Comparison of ENCODE assay signal across 14 cellular contexts in the genomic region with DNA sequence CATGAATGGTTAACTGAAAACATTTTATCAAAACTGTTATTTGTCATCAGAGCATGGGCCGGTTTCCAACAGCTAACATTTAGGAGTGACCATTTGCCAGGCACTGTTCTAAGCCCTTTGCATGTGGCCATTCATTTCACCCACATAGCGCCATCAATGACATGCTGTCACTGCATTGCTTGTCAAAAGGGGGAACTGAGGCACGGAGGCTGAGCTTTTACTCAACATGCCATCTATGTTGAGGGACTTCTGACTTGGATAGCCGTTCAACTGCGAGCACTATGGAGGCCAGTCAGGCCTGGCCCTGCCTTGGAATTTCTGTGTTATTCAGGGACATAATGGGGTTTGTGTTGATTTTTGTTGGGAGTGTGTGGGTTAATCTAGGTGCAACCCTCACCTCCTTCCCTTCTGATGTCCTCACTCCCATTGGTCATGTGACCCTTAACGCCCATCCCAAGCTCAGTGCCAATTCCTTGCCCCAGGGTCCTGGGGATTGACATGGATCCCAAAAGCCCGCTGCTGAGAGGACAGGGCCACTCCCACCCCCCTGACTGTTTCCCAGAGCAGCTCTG. TPM values are rescaled to one million over a fixed set of nuclear protein-coding genes. Genes with fewer than 3 reads are reported as not detected.
A peak's percentile ranks its signal among the peaks of the same experiment; 100 is the strongest.
DNase-seq lines count a peak whose midpoint lies in the region; ATAC-seq and TF ChIP-seq lines count a peak whose summit lies in the region.
"Had no signal": no experiment of that assay in that cellular context is flagged by ENCODE, and none has a peak within 500 bp of the region (broad histone marks: within the 10 kb centered on the region; RNA-seq: fewer than 3 reads in every experiment).

No MANE protein-coding gene starts in this region.

- no peak for TF ChIP-seq POLR2A in IMR-90 (IDR thresholded peaks at IDR 0.05; ENCODE audit: low read depth, low read length)

- H3K27me3 ChIP-seq in IMR-90 (ENCODE audit: control insufficient read depth, insufficient read depth, low read length): no peaks in the 10 kb centered on the region
- H3K27me3 ChIP-seq in mucosa of rectum (ENCODE audit: control insufficient read depth in 2 of 2, insufficient read depth in 2 of 2, low read length in 2 of 2): no peaks in the 10 kb centered on the region
- no peaks in the 10 kb centered on the region for H3K27me3 ChIP-seq in thymus (ENCODE audit: control insufficient read depth, insufficient read depth)
- H3K27me3 ChIP-seq: BE2C had no signal

- H4K20me1 ChIP-seq in IMR-90 (ENCODE audit: insufficient read depth, low read length): no peaks in the 10 kb centered on the region

- H2BK5ac ChIP-seq in IMR-90 (ENCODE audit: low read depth, low read length, poor library complexity, severe bottlenecking): peak overlapping the region; percentile 28

- POLR2A ChIA-PET in IMR-90 (lab: Charles Lee; ENCODE audit: unreplicated experiment): no interaction called here

- H2AK5ac ChIP-seq in IMR-90 (ENCODE audit: low read depth, low read length): peak overlapping the region; percentile 95

- no peak for TF ChIP-seq CTCF in IMR-90 (conservative IDR thresholded peaks at IDR 0.05; ENCODE audit: low read depth, low read length)

- peaks cover 32% of the 10 kb centered on the region for H3K9me3 Mint-ChIP-seq in dendritic cell treated with granulocyte-macrophage colony-stimulating factor and Interleukin-4, amounts not matched to agents 40 ng/mL and 50 ng/mL, for 4 days
- H3K9me3 Mint-ChIP-seq: type B pancreatic cell had no signal

- peak overlapping the region; percentile 24; the same call in 1 of the 2 replicates for H4K91ac ChIP-seq in IMR-90 (ENCODE audit: insufficient read depth, low read depth, low read length)

- peaks cover 69% of the 10 kb centered on the region for H3K4me1 Mint-ChIP-seq in dendritic cell treated with granulocyte-macrophage colony-stimulating factor and Interleukin-4, amounts not matched to agents 40 ng/mL and 50 ng/mL, for 4 days (ENCODE audit: low read depth)
- H3K4me1 Mint-ChIP-seq: memory B cell had no signal

- no peak overlapping the region for H3K4me3 Mint-ChIP-seq in dendritic cell treated with granulocyte-macrophage colony-stimulating factor and Interleukin-4, amounts not matched to agents 40 ng/mL and 50 ng/mL, for 4 days
- H3K4me3 Mint-ChIP-seq: memory B cell had no signal

- no peak overlapping the region for H3K4me3 ChIP-seq in IMR-90 (ENCODE audit: insufficient read depth, low read depth, low read length)
- H3K4me3 ChIP-seq in mucosa of rectum (ENCODE audit: low read length in 2 of 2): no peak overlapping the region
- no peak overlapping the region for H3K4me3 ChIP-seq in thymus (ENCODE audit: low read length)

- no TSS peak for BruUV-seq in IMR-90 (replicated peaks; lab: Mats Ljungman, UMichigan)

- H3K9ac ChIP-seq in IMR-90 (ENCODE audit: low read depth, low read length) (peak overlapping the region; percentile 44; the same call in 1 of the 2 replicates), mucosa of rectum (ENCODE audit: low read depth in 1 of 2, low read length in 2 of 2) (no peak overlapping the region)

- H3K9me1 ChIP-seq in IMR-90 (ENCODE audit: insufficient read depth, low read length): 0 out of 2 replicates have a peak, but pooled peaks cover 4% of the 10 kb centered on the region

- in situ Hi-C loops in IMR-90 (cut with MboI; ENCODE audit: low sequenced_read_pairs): no loop called here

- H3K36me3 Mint-ChIP-seq in dendritic cell treated with granulocyte-macrophage colony-stimulating factor and Interleukin-4, amounts not matched to agents 40 ng/mL and 50 ng/mL, for 4 days (ENCODE audit: low read depth): peaks cover 96% of the 10 kb centered on the region
- H3K36me3 Mint-ChIP-seq: memory B cell had no signal

- peak overlapping the region; percentile 90; the same call in 1 of the 2 replicates for H2BK120ac ChIP-seq in IMR-90 (ENCODE audit: low read depth, low read length)

- no peak for DNase-seq in IMR-90
- DNase-seq in NCI-H345 (lab: John Stamatoyannopoulos, UW): no peak
- DNase-seq in NCI-H1048 (lab: John Stamatoyannopoulos, UW): no peak
- no peak for DNase-seq in caudate nucleus (lab: John Stamatoyannopoulos, UW)
- DNase-seq: BE2C, NCI-H187, NCI-H526 treated with DMSO at 0.1 percent for 48 hours, SW 1271 had no signal

- H2BK20ac ChIP-seq in IMR-90 (ENCODE audit: low read depth, low read length): peak overlapping the region; percentile 87; the same call in 1 of the 2 replicates

- WGBS in IMR-90 (ENCODE audit: extremely low coverage in 2 of 2, insufficient read length in 1 of 2), 2 experiments: no CpG with 5 or more reads among the region's 7 CpGs
- 88% methylated on average over 7 of the region's 7 CpGs for WGBS in thymus

- no peak overlapping the region for H3K56ac ChIP-seq in IMR-90 (ENCODE audit: extremely low read depth, insufficient read depth, low read length)

- no peak overlapping the region for H2AK9ac ChIP-seq in IMR-90 (replicated peaks; ENCODE audit: low read depth, low read length, poor library complexity)

- H3K4me1 ChIP-seq in IMR-90 (ENCODE audit: control insufficient read depth, insufficient read depth, low read length) (peaks cover 15% of the 10 kb centered on the region), mucosa of rectum (ENCODE audit: control insufficient read depth in 2 of 2, insufficient read depth in 2 of 2, low read length in 2 of 2) (no peaks in the 10 kb centered on the region), thymus (ENCODE audit: control insufficient read depth, insufficient read depth, low read length) (no peaks in the 10 kb centered on the region)
- H3K4me1 ChIP-seq: BE2C had no signal

- no peak for TF ChIP-seq RAD21 in IMR-90 (IDR thresholded peaks at IDR 0.05; ENCODE audit: low read length)

- CTCF ChIA-PET in IMR-90 (lab: Yijun Ruan, JAX): interaction anchor here (1.1 to 2.4 kb wide), 3 partner anchors 11 to 135 kb away, joined by 3 to 9 read pairs (median 6); no protein-coding TSS in a partner anchor

- intact Hi-C loops in IMR-90 (cut with micrococcal nuclease): no loop called here
- intact Hi-C loops in dendritic cell treated with granulocyte-macrophage colony-stimulating factor and Interleukin-4, amounts not matched to agents 40 ng/mL and 50 ng/mL, for 4 days (cut with micrococcal nuclease): no loop called here

- H4K5ac ChIP-seq in IMR-90 (ENCODE audit: low read depth, low read length): peak overlapping the region; percentile 42; the same call in 1 of the 2 replicates

- peak overlapping the region; percentile 21 to 44; a peak in 3 of 4 replicates for H4K8ac ChIP-seq in IMR-90 (ENCODE audit: low read depth in 2 of 2, low read length in 2 of 2)

- peaks cover 58% of the 10 kb centered on the region for H3K36me3 ChIP-seq in IMR-90 (ENCODE audit: control insufficient read depth, insufficient read depth, low read length)
- H3K36me3 ChIP-seq in mucosa of rectum (ENCODE audit: control insufficient read depth in 2 of 2, insufficient read depth in 2 of 2, low read length in 2 of 2): no peaks in the 10 kb centered on the region
- no peaks in the 10 kb centered on the region for H3K36me3 ChIP-seq in thymus (ENCODE audit: control insufficient read depth, insufficient read depth)
- H3K36me3 ChIP-seq: BE2C had no signal

- ATAC-seq in IMR-90 (ENCODE audit: low read depth) (no peak), GM18907 (IDR thresholded peaks at IDR 0.05; ENCODE audit: unreplicated experiment) (no peak)

- H3K4me2 ChIP-seq in IMR-90 (ENCODE audit: low read depth, low read length): no peak overlapping the region; the same call in 1 of the 2 replicates

- H3K23ac ChIP-seq in IMR-90 (ENCODE audit: low read depth, low read length): no peak overlapping the region

- 0 out of 2 replicates have a peak overlapping the region, but pooled peaks have one; percentile 89 for H3K14ac ChIP-seq in IMR-90 (replicated peaks; ENCODE audit: low read depth, low read length)

- peak overlapping the region; percentile 55; the same call in 2 of the 3 replicates for H2BK15ac ChIP-seq in IMR-90 (ENCODE audit: low read depth, low read length)

- dilution Hi-C loops in IMR-90 (cut with HindIII; ENCODE audit: low sequenced_read_pairs, unreplicated experiment): loop anchor here (25.0 kb wide), 1 partner anchor 143 kb away; no protein-coding TSS in a partner anchor

- H3K27ac ChIP-seq in IMR-90 (ENCODE audit: insufficient read depth, low read length): peak overlapping the region; percentile 92
- H3K27ac ChIP-seq in mucosa of rectum (ENCODE audit: low read depth in 2 of 2, low read length in 2 of 2): peak overlapping the region; percentile 32 to 62
- peak overlapping the region; percentile 62 for H3K27ac ChIP-seq in thymus (ENCODE audit: low read depth)
- H3K27ac ChIP-seq in caudate nucleus (ENCODE audit: low read depth, low read length): no peak overlapping the region

- peak overlapping the region; percentile 49 for H3K27ac Mint-ChIP-seq in dendritic cell treated with granulocyte-macrophage colony-stimulating factor and Interleukin-4, amounts not matched to agents 40 ng/mL and 50 ng/mL, for 4 days
- H3K27ac Mint-ChIP-seq: memory B cell had no signal

- H3K79me1 ChIP-seq in IMR-90 (ENCODE audit: low read depth in 1 of 2, low read length in 2 of 2): peaks cover 9 to 27% of the 10 kb centered on the region in 2 experiments

- no peak overlapping the region for H2AFZ ChIP-seq in IMR-90 (replicated peaks; ENCODE audit: low read length, poor library complexity)

- peak overlapping the region; percentile 58; the same call in 1 of the 2 replicates for H3K18ac ChIP-seq in IMR-90 (ENCODE audit: low read depth, low read length)

- no peaks in the 10 kb centered on the region for H3K27me3 Mint-ChIP-seq in dendritic cell treated with granulocyte-macrophage colony-stimulating factor and Interleukin-4, amounts not matched to agents 40 ng/mL and 50 ng/mL, for 4 days
- H3K27me3 Mint-ChIP-seq: memory B cell, type B pancreatic cell had no signal

- no peaks in the 10 kb centered on the region for H3K9me3 ChIP-seq in IMR-90 (ENCODE audit: control insufficient read depth, insufficient read depth, low read length)
- H3K9me3 ChIP-seq in mucosa of rectum (ENCODE audit: control insufficient read depth in 2 of 2, low read length in 2 of 2): no peaks in the 10 kb centered on the region
- H3K9me3 ChIP-seq in thymus (ENCODE audit: control insufficient read depth): no peaks in the 10 kb centered on the region
- H3K9me3 ChIP-seq: BE2C had no signal

- H3K4ac ChIP-seq in IMR-90 (ENCODE audit: low read depth, low read length): peak overlapping the region; percentile 82; the same call in 1 of the 2 replicates

TF ChIP-seq in IMR-90, 13 proteins besides CTCF, POLR2A, EP300 and RAD21 (continues in another document):
- TF ChIP-seq CHD1 (IDR thresholded peaks at IDR 0.05; ENCODE audit: low read depth, low read length): no peak
- no peak for TF ChIP-seq RCOR1 (IDR thresholded peaks at IDR 0.05; ENCODE audit: insufficient replicate concordance, low read length)

RNA-seq across cellular contexts. Expression of a gene that starts 12.7 kb away (rescaled TPM):
- 6.5 and 8.1 TPM in 2 replicates for total RNA-seq in IMR-90 (2012; rRNA removed)
- polyA plus RNA-seq in IMR-90 (2012; rRNA removed): 11.3 and 13.8 TPM in 2 replicates
- polyA plus RNA-seq in IMR-90 (2012; cell fraction: cytosol; rRNA removed): 4.6 and 9.3 TPM in 2 replicates
- polyA plus RNA-seq in IMR-90 (2012; cell fraction: nucleus; rRNA removed; ENCODE audit: low replicate concordance): 6.3 and 29.2 TPM in 2 replicates
- polyA plus RNA-seq in thymus: 82.1 TPM

RNA-seq across cellular contexts. Expression of a gene that starts 31.6 kb away (rescaled TPM):
- 0.28 and 0.36 TPM in 2 replicates for total RNA-seq in IMR-90 (2012; rRNA removed)
- 0.09 and 0.26 TPM in 2 replicates for polyA plus RNA-seq in IMR-90 (2012; rRNA removed)
- polyA plus RNA-seq in IMR-90 (2012; cell fraction: cytosol; rRNA removed): 0.03 and 0.08 TPM in 2 replicates
- 0.18 and 0.71 TPM in 2 replicates for polyA plus RNA-seq in IMR-90 (2012; cell fraction: nucleus; rRNA removed; ENCODE audit: low replicate concordance)
- polyA plus RNA-seq in thymus: 1.1 TPM
